In genomic region chr17:53629188-53629587, GRCh38 we compare ENCODE assay signal across 1 cellular context.
TF ChIP-seq lines count a peak whose summit lies in the region.

No MANE protein-coding gene starts in this region.

TF ChIP-seq in K562, 482 proteins besides CTCF, POLR2A, EP300 and RAD21 (continued from another document):
- TF ChIP-seq GTF3C2 (IDR thresholded peaks at IDR 0.05; ENCODE audit: borderline replicate concordance, extremely low read depth, insufficient read length) (no peak), ZBTB49 (CRISPR knock-in tag; IDR thresholded peaks at IDR 0.05; ENCODE audit: borderline replicate concordance) (no peak), SREBF2 (CRISPR knock-in tag; IDR thresholded peaks at IDR 0.05) (no peak), SAP30 (IDR thresholded peaks at IDR 0.05; ENCODE audit: borderline replicate concordance, insufficient read depth, low read depth, low read length, poor library complexity, severe bottlenecking) (no peak), CBX5 (IDR thresholded peaks at IDR 0.05; ENCODE audit: borderline replicate concordance, low read depth) (no peak), ZC3H11A (IDR thresholded peaks at IDR 0.05; ENCODE audit: low read depth, low read length) (no peak), CUX1 (CRISPR knock-in tag; IDR thresholded peaks at IDR 0.05) (no peak), ZNF57 (CRISPR knock-in tag; IDR thresholded peaks at IDR 0.05) (no peak), MCM2 (IDR thresholded peaks at IDR 0.05; ENCODE audit: low read depth) (no peak), ARHGAP35 (IDR thresholded peaks at IDR 0.05; ENCODE audit: partially characterized antibody) (no peak)
